9 cellular contexts compared by ENCODE assay signal in the genomic region with DNA sequence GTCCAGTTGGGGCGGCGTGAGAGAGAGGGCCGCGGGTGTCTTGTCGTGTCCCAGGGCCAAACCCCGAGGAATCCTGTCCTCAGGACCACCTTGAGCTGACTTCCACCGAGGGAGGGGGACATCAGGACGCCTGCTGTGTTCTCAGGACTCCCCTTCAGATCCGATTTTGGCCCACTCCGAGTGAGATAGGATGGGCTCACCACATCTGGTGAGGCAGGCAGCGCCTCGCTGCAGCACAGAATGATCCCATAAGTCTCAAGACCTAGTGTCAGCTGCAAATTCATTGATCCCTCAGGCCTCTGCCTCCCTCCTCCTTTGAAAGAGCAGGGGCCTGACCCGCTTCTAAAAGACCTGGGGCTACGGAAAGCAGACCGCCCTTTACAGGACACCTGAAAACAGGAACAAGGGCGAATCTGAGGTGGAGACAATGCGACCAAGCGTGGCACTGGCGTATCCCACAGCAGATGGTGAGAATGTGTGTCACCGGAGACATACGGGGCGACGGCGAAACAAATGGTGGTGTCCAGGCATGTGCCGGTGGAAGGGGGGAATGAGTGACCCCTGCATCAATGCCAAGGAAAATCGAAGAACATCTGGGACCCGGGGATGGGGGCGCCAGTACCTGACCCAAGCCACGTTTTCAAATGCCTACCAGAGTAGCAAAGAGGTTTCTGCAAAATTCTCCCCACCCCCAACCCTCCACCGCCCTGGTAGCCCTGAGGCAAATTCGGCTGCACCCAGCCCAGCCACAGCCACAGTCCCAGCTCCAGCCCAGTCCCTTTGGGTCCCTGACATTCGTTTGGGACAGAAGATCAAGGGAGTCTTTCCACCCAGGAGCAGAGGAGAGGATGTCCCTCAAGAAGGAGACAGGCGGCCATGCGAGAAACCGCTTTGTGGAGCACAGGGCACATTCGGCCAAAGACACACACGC.
DNase-seq lines count a peak whose midpoint lies in the region; ATAC-seq and TF ChIP-seq lines count a peak whose summit lies in the region.
"Had no signal": no experiment of that assay in that cellular context is flagged by ENCODE, and none has a peak within 500 bp of the region (broad histone marks: within the 10 kb centered on the region; RNA-seq: fewer than 3 reads in every experiment).

No MANE protein-coding gene starts in this region.

- no peaks in the 10 kb centered on the region for H3K36me3 Mint-ChIP-seq in activated B cell treated with CpG ODN at 0.5 μM for 24 hours (ENCODE audit: low read depth)

- H3K27me3 ChIP-seq in heart right ventricle (peaks cover 0 to 52% (median 3%) of the 10 kb centered on the region in 7 donors), thoracic aorta (replicated peaks; ENCODE audit: insufficient read depth) (no peaks in the 10 kb centered on the region)

- no peak for ATAC-seq in heart right ventricle
- no peak for ATAC-seq in Right ventricle myocardium superior (ENCODE audit: poor library complexity)
- no peak for ATAC-seq in activated B cell treated with CpG ODN at 0.5 μM for 24 hours (ENCODE audit: low read depth)
- ATAC-seq in thoracic aorta (ENCODE audit: insufficient number of reproducible peaks, low FRiP score, low read depth), result no peak
- ATAC-seq in mucosa of descending colon, result no peak

- H3K36me3 ChIP-seq in heart right ventricle, result no peaks in the 10 kb centered on the region
- H3K36me3 ChIP-seq in thoracic aorta, result no peaks in the 10 kb centered on the region
- H3K36me3 ChIP-seq in mucosa of descending colon (ENCODE audit: low read depth), result no peaks in the 10 kb centered on the region

- peak overlapping the region; percentile 36 for H3K4me3 Mint-ChIP-seq in activated B cell treated with CpG ODN at 0.5 μM for 24 hours

- H3K27me3 Mint-ChIP-seq in activated B cell treated with CpG ODN at 0.5 μM for 24 hours, result peaks cover 66% of the 10 kb centered on the region

- intact Hi-C loops in heart right ventricle (cut with DNase I), result no loop called here
- intact Hi-C loops in Right ventricle myocardium superior (cut with DNase I), result no loop called here
- intact Hi-C loops in activated B cell treated with CpG ODN at 0.5 μM for 24 hours (cut with micrococcal nuclease), result loop anchor here (1.0 kb wide), 1 partner anchor 10 kb away; no protein-coding TSS in a partner anchor
- intact Hi-C loops in mucosa of descending colon (cut with DNase I, micrococcal nuclease), result no loop called here

- H3K4me1 Mint-ChIP-seq in activated B cell treated with CpG ODN at 0.5 μM for 24 hours, result peaks cover 48% of the 10 kb centered on the region

- H3K4me1 ChIP-seq in heart right ventricle (peaks cover 5 to 52% (median 19%) of the 10 kb centered on the region in 9 donors), thoracic aorta (ENCODE audit: control insufficient read depth in 1 of 2, low read depth in 2 of 2) (peaks cover 21 to 33% of the 10 kb centered on the region in 2 donors), mucosa of descending colon (ENCODE audit: low read depth) (peaks cover 17% of the 10 kb centered on the region)

- peak overlapping the region in 1 of 10 donors; percentile 15 for H3K27ac ChIP-seq in heart right ventricle
- no peak overlapping the region for H3K27ac ChIP-seq in thoracic aorta
- H3K27ac ChIP-seq: parathyroid adenoma had no signal

- H3K9me3 Mint-ChIP-seq in activated B cell treated with CpG ODN at 0.5 μM for 24 hours, result no peaks in the 10 kb centered on the region

- CTCF ChIA-PET in activated B cell treated with CpG ODN at 0.5 μM for 24 hours (lab: Charles Lee), result no interaction called here

- no peaks in the 10 kb centered on the region for H3K9me3 ChIP-seq in heart right ventricle
- no peaks in the 10 kb centered on the region for H3K9me3 ChIP-seq in thoracic aorta
- H3K9me3 ChIP-seq in mucosa of descending colon, result no peaks in the 10 kb centered on the region

- H3K4me3 ChIP-seq in heart right ventricle (peak overlapping the region; percentile 18 to 47 (median 34)), thoracic aorta (peak overlapping the region; percentile 41), mucosa of descending colon (no peak overlapping the region)

- POLR2A ChIA-PET in activated B cell treated with CpG ODN at 0.5 μM for 24 hours (lab: Charles Lee), result no interaction called here

- WGBS in heart right ventricle, 2 donors, result 53 to 58% methylated on average over 37 of the region's 37 CpGs

- no peak overlapping the region for H3K27ac Mint-ChIP-seq in activated B cell treated with CpG ODN at 0.5 μM for 24 hours

- TF ChIP-seq CTCF in heart right ventricle (IDR thresholded peaks at IDR 0.05) (no peak), activated B cell treated with CpG ODN at 0.5 μM for 24 hours (IDR thresholded peaks at IDR 0.05) (no peak), thoracic aorta (IDR thresholded peaks at IDR 0.05) (no peak), mucosa of descending colon (IDR thresholded peaks at IDR 0.05) (no peak)

- no peak for DNase-seq in heart right ventricle
- no peak for DNase-seq in Right ventricle myocardium superior
- no peak for DNase-seq in activated B cell treated with CpG ODN at 0.5 μM for 24 hours
- peak; percentile 81 for DNase-seq in mesenteric fat pad (ENCODE audit: low spot score)
- DNase-seq in thoracic aorta (ENCODE audit: low spot score), result no peak
- no peak for DNase-seq in mucosa of descending colon
- no peak for DNase-seq in GM03348 (ENCODE audit: low spot score)
- DNase-seq in UCSD-AML1 (lab: John Stamatoyannopoulos, UW; ENCODE audit: unreplicated experiment), result no peak
